In genomic region chr3:10248984-10249748, GRCh38 we compare ENCODE assay signal across 1 cellular context.
TF ChIP-seq lines count a peak whose summit lies in the region.

No MANE protein-coding gene starts in this region.

TF ChIP-seq in GM12878, 131 proteins besides CTCF, POLR2A, EP300 and RAD21 (continued from another document and continues in another):
- TF ChIP-seq ZNF687 (IDR thresholded peaks at IDR 0.05) (no peak), SMARCA5 (IDR thresholded peaks at IDR 0.05) (no peak), MTA2 (IDR thresholded peaks at IDR 0.05; ENCODE audit: low read depth) (no peak), RUNX3 (IDR thresholded peaks at IDR 0.05; ENCODE audit: low read length) (peak; percentile 12), PKNOX1 (IDR thresholded peaks at IDR 0.05) (no peak), MXI1 (IDR thresholded peaks at IDR 0.05; ENCODE audit: low read depth, low read length) (no peak), BCL11A (IDR thresholded peaks at IDR 0.05; ENCODE audit: low read depth, low read length) (no peak), ZNF622 (IDR thresholded peaks at IDR 0.05) (no peak), ZBTB11 (CRISPR knock-in tag; IDR thresholded peaks at IDR 0.05) (no peak), POLR2AphosphoS5 (IDR thresholded peaks at IDR 0.05; ENCODE audit: low read length) (peak; percentile 15; the same call in 1 of the 2 replicates), ZNF274 (IDR thresholded peaks at IDR 0.05; ENCODE audit: insufficient read depth, insufficient read length) (no peak), SUPT20H (IDR thresholded peaks at IDR 0.05; ENCODE audit: borderline replicate concordance, control insufficient read depth, low read depth, low read length) (no peak), WRNIP1 (IDR thresholded peaks at IDR 0.05; ENCODE audit: borderline replicate concordance, low read depth, low read length) (no peak), SIN3A (IDR thresholded peaks at IDR 0.05; ENCODE audit: low read depth, low read length) (peak; percentile 69; the same call in 1 of the 2 replicates), ZNF207 (IDR thresholded peaks at IDR 0.05; ENCODE audit: borderline replicate concordance) (no peak), RAD51 (IDR thresholded peaks at IDR 0.05) (no peak), GATAD2B (conservative IDR thresholded peaks at IDR 0.05; ENCODE audit: low read depth) (no peak), HCFC1 (IDR thresholded peaks at IDR 0.05; ENCODE audit: low read length) (peak; percentile 39; the same call in 1 of the 2 replicates), IRF4 (IDR thresholded peaks at IDR 0.05; ENCODE audit: low read depth, low read length) (no peak), NBN (IDR thresholded peaks at IDR 0.05) (no peak), RELB (IDR thresholded peaks at IDR 0.05; ENCODE audit: low read depth) (no peak), TARDBP (IDR thresholded peaks at IDR 0.05; ENCODE audit: borderline replicate concordance) (no peak), STAT1 (conservative IDR thresholded peaks at IDR 0.05) (no peak), POU2F2 (IDR thresholded peaks at IDR 0.05; ENCODE audit: borderline replicate concordance, low read depth, low read length) (no peak), FOXK2 (IDR thresholded peaks at IDR 0.05) (no peak), MAX (IDR thresholded peaks at IDR 0.05; ENCODE audit: low read depth, low read length) (no peak), IKZF1 (conservative IDR thresholded peaks at IDR 0.05) (peak; percentile 37), USF1 (IDR thresholded peaks at IDR 0.05; ENCODE audit: borderline replicate concordance, extremely low read length, insufficient read depth, low read depth, low read length) (no peak), YBX1 (IDR thresholded peaks at IDR 0.05) (no peak), CHD1 (IDR thresholded peaks at IDR 0.05; ENCODE audit: low read depth, low read length) (no peak), SREBF1 (IDR thresholded peaks at IDR 0.05; ENCODE audit: low read length) (no peak), PAX8 (IDR thresholded peaks at IDR 0.05) (no peak), CBX5 (IDR thresholded peaks at IDR 0.05; ENCODE audit: low read depth) (no peak), KDM1A (IDR thresholded peaks at IDR 0.05; ENCODE audit: borderline replicate concordance) (no peak), ZNF217 (IDR thresholded peaks at IDR 0.05) (no peak), RCOR1 (conservative IDR thresholded peaks at IDR 0.05; ENCODE audit: low read depth, low read length) (no peak), HDAC6 (IDR thresholded peaks at IDR 0.05; ENCODE audit: unreplicated experiment) (no peak), EZH2 (IDR thresholded peaks at IDR 0.05; ENCODE audit: borderline replicate concordance, control insufficient read depth, low read depth, low read length) (no peak), ZNF384 (IDR thresholded peaks at IDR 0.05; ENCODE audit: borderline replicate concordance, low read depth, low read length) (no peak), IRF3 (IDR thresholded peaks at IDR 0.05) (no peak), BMI1 (IDR thresholded peaks at IDR 0.05; ENCODE audit: borderline replicate concordance) (no peak), NFXL1 (IDR thresholded peaks at IDR 0.05; ENCODE audit: borderline replicate concordance) (no peak)
- TF ChIP-seq, protein P1, sequence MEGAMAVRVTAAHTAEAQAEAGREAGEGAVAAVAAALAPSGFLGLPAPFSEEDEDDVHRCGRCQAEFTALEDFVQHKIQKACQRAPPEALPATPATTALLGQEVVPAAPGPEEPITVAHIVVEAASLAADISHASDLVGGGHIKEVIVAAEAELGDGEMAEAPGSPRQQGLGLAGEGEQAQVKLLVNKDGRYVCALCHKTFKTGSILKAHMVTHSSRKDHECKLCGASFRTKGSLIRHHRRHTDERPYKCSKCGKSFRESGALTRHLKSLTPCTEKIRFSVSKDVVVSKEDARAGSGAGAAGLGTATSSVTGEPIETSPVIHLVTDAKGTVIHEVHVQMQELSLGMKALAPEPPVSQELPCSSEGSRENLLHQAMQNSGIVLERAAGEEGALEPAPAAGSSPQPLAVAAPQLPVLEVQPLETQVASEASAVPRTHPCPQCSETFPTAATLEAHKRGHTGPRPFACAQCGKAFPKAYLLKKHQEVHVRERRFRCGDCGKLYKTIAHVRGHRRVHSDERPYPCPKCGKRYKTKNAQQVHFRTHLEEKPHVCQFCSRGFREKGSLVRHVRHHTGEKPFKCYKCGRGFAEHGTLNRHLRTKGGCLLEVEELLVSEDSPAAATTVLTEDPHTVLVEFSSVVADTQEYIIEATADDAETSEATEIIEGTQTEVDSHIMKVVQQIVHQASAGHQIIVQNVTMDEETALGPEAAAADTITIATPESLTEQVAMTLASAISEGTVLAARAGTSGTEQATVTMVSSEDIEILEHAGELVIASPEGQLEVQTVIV (IDR thresholded peaks at IDR 0.05; ENCODE audit: borderline replicate concordance, partially characterized antibody), result no peak
- TF ChIP-seq, protein P2, sequence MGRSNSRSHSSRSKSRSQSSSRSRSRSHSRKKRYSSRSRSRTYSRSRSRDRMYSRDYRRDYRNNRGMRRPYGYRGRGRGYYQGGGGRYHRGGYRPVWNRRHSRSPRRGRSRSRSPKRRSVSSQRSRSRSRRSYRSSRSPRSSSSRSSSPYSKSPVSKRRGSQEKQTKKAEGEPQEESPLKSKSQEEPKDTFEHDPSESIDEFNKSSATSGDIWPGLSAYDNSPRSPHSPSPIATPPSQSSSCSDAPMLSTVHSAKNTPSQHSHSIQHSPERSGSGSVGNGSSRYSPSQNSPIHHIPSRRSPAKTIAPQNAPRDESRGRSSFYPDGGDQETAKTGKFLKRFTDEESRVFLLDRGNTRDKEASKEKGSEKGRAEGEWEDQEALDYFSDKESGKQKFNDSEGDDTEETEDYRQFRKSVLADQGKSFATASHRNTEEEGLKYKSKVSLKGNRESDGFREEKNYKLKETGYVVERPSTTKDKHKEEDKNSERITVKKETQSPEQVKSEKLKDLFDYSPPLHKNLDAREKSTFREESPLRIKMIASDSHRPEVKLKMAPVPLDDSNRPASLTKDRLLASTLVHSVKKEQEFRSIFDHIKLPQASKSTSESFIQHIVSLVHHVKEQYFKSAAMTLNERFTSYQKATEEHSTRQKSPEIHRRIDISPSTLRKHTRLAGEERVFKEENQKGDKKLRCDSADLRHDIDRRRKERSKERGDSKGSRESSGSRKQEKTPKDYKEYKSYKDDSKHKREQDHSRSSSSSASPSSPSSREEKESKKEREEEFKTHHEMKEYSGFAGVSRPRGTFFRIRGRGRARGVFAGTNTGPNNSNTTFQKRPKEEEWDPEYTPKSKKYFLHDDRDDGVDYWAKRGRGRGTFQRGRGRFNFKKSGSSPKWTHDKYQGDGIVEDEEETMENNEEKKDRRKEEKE (IDR thresholded peaks at IDR 0.05), result no peak
- TF ChIP-seq, protein P3, sequence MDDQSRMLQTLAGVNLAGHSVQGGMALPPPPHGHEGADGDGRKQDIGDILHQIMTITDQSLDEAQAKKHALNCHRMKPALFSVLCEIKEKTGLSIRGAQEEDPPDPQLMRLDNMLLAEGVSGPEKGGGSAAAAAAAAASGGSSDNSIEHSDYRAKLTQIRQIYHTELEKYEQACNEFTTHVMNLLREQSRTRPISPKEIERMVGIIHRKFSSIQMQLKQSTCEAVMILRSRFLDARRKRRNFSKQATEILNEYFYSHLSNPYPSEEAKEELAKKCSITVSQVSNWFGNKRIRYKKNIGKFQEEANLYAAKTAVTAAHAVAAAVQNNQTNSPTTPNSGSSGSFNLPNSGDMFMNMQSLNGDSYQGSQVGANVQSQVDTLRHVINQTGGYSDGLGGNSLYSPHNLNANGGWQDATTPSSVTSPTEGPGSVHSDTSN (IDR thresholded peaks at IDR 0.05; ENCODE audit: insufficient replicate concordance, low read depth, low read length), result no peak
